ENCODE assay signal across 23 cellular contexts in genomic region chr17:40471856-40472732, GRCh38. TPM values are rescaled to one million over a fixed set of nuclear protein-coding genes. Genes with fewer than 3 reads are reported as not detected.
DNase-seq lines count a peak whose midpoint lies in the region; ATAC-seq and TF ChIP-seq lines count a peak whose summit lies in the region.
"Had no signal": no experiment of that assay in that cellular context is flagged by ENCODE, and none has a peak within 500 bp of the region (broad histone marks: within the 10 kb centered on the region; RNA-seq: fewer than 3 reads in every experiment).

No MANE protein-coding gene starts in this region.

- peak overlapping the region; percentile 35 for H3K27ac ChIP-seq in GM23248
- peak overlapping the region; percentile 47 for H3K27ac ChIP-seq in WERI-Rb-1
- peak overlapping the region; percentile 75 to 84 (median 77) for H3K27ac ChIP-seq in esophagus muscularis mucosa (replicated peaks in 1 of 4)
- no peak overlapping the region for H3K27ac ChIP-seq in trophoblast cell (ENCODE audit: low read depth, low read length)
- H3K27ac ChIP-seq: HL-60, parathyroid adenoma had no signal

- H2BK12ac ChIP-seq in trophoblast cell (ENCODE audit: low read length): no peak overlapping the region

- no peak overlapping the region for H4K12ac ChIP-seq in trophoblast cell (ENCODE audit: low read depth, low read length)

- H3K4ac ChIP-seq in trophoblast cell (ENCODE audit: low read depth, low read length): no peak overlapping the region

- 84 to 89% methylated on average over 5 of the region's 5 CpGs for WGBS in GM23248 (ENCODE audit: low coverage in 1 of 2, low lambda C conversion rate in 2 of 2, missing lambda C conversion rate in 2 of 2), 2 experiments
- 79% methylated on average over 5 of the region's 5 CpGs for WGBS in esophagus muscularis mucosa
- WGBS in trophoblast cell (ENCODE audit: extremely low coverage, insufficient coverage, insufficient read length): no CpG with 5 or more reads among the region's 5 CpGs

- H2BK5ac ChIP-seq in trophoblast cell (ENCODE audit: low read depth, low read length, poor library complexity): peak overlapping the region; percentile 33

- H3K4me1 Mint-ChIP-seq in type B pancreatic cell (ENCODE audit: unreplicated experiment): peaks cover 17% of the 10 kb centered on the region

- peaks cover 13% of the 10 kb centered on the region for H3K9me3 Mint-ChIP-seq in type B pancreatic cell
- H3K9me3 Mint-ChIP-seq: activated naive CD4-positive, alpha-beta T cell treated with anti-CD3 and anti-CD28 coated beads, Interleukin-2, amount 50 U/mL, for 24 hours; central memory CD8-positive, alpha-beta T cell had no signal

- TF ChIP-seq CTCF in WERI-Rb-1 (IDR thresholded peaks at IDR 0.05; ENCODE audit: low read depth, low read length) (no peak), esophagus muscularis mucosa (IDR thresholded peaks at IDR 0.05) (no peak), type B pancreatic cell (conservative IDR thresholded peaks at IDR 0.05) (no peak)

- H3K4me1 ChIP-seq in GM23248 (ENCODE audit: insufficient read depth): peaks cover 9% of the 10 kb centered on the region; the same call in 1 of the 2 replicates
- peaks cover 6 to 65% (median 56%) of the 10 kb centered on the region in 4 donors for H3K4me1 ChIP-seq in esophagus muscularis mucosa
- H3K4me1 ChIP-seq in trophoblast cell (ENCODE audit: control insufficient read depth in 1 of 2, insufficient read depth in 2 of 2, low read length in 2 of 2): peaks cover 9 to 16% of the 10 kb centered on the region in 2 experiments
- H3K4me1 ChIP-seq: parathyroid adenoma had no signal

- no peak overlapping the region for H2BK120ac ChIP-seq in trophoblast cell (ENCODE audit: insufficient read depth, low read length, poor library complexity)

- H3K18ac ChIP-seq in trophoblast cell (ENCODE audit: low read length): no peak overlapping the region

- no peaks in the 10 kb centered on the region for H4K20me1 ChIP-seq in GM23248 (ENCODE audit: insufficient read depth)

- H3K9ac ChIP-seq in GM23248 (no peak overlapping the region), trophoblast cell (ENCODE audit: low read length) (no peak overlapping the region)
- H3K9ac ChIP-seq: parathyroid adenoma had no signal

- no peak overlapping the region for H3K4me3 Mint-ChIP-seq in type B pancreatic cell
- H3K4me3 Mint-ChIP-seq: activated naive CD4-positive, alpha-beta T cell treated with anti-CD3 and anti-CD28 coated beads, Interleukin-2, amount 50 U/mL, for 24 hours; central memory CD8-positive, alpha-beta T cell; endodermal cell had no signal

- peak overlapping the region; percentile 4 for H4K91ac ChIP-seq in trophoblast cell (ENCODE audit: low read depth, low read length)

- H3K9me3 ChIP-seq in GM23248 (ENCODE audit: low read depth): no peaks in the 10 kb centered on the region
- peaks cover 9% of the 10 kb centered on the region for H3K9me3 ChIP-seq in WERI-Rb-1 (ENCODE audit: severe bottlenecking)
- H3K9me3 ChIP-seq in esophagus muscularis mucosa: no peaks in the 10 kb centered on the region
- peaks cover 6% of the 10 kb centered on the region for H3K9me3 ChIP-seq in trophoblast cell (ENCODE audit: insufficient read depth, low read depth, low read length)
- H3K9me3 ChIP-seq: spleen had no signal

- H3K36me3 Mint-ChIP-seq in type B pancreatic cell: no peaks in the 10 kb centered on the region
- H3K36me3 Mint-ChIP-seq: activated naive CD4-positive, alpha-beta T cell treated with anti-CD3 and anti-CD28 coated beads, Interleukin-2, amount 50 U/mL, for 24 hours had no signal

- no peak for TF ChIP-seq POLR2A in esophagus muscularis mucosa (IDR thresholded peaks at IDR 0.05; ENCODE audit: low read depth)

- TF ChIP-seq EP300 in esophagus muscularis mucosa (IDR thresholded peaks at IDR 0.05): no peak

- no peaks in the 10 kb centered on the region for H3K27me3 Mint-ChIP-seq in type B pancreatic cell
- H3K27me3 Mint-ChIP-seq: activated naive CD4-positive, alpha-beta T cell treated with anti-CD3 and anti-CD28 coated beads, Interleukin-2, amount 50 U/mL, for 24 hours; central memory CD8-positive, alpha-beta T cell had no signal

- H3K23ac ChIP-seq in trophoblast cell (ENCODE audit: low read length): no peak overlapping the region

- intact Hi-C loops in esophagus muscularis mucosa (cut with DNase I): no loop called here

- H3K4me2 ChIP-seq in GM23248 (ENCODE audit: unreplicated experiment): no peak overlapping the region
- H3K4me2 ChIP-seq in trophoblast cell (ENCODE audit: low read length): no peak overlapping the region

- no peak overlapping the region for H2AFZ ChIP-seq in GM23248
- H2AFZ ChIP-seq in trophoblast cell (ENCODE audit: insufficient read depth, low read length, poor library complexity): no peak overlapping the region
- H2AFZ ChIP-seq: parathyroid adenoma had no signal

- H3K14ac ChIP-seq in trophoblast cell (ENCODE audit: low read length): no peak overlapping the region

- no peak overlapping the region for H3K27ac Mint-ChIP-seq in type B pancreatic cell
- H3K27ac Mint-ChIP-seq: activated naive CD4-positive, alpha-beta T cell treated with anti-CD3 and anti-CD28 coated beads, Interleukin-2, amount 50 U/mL, for 24 hours had no signal

- no peak overlapping the region for H4K8ac ChIP-seq in trophoblast cell (ENCODE audit: low read depth, low read length)

- no peak overlapping the region for H2AK5ac ChIP-seq in trophoblast cell (ENCODE audit: low read length)

- no peaks in the 10 kb centered on the region for H3K36me3 ChIP-seq in GM23248 (ENCODE audit: low read depth)
- H3K36me3 ChIP-seq in WERI-Rb-1: no peaks in the 10 kb centered on the region
- H3K36me3 ChIP-seq in esophagus muscularis mucosa: no peaks in the 10 kb centered on the region
- peaks cover 0 to 2% of the 10 kb centered on the region in 2 experiments for H3K36me3 ChIP-seq in trophoblast cell (ENCODE audit: control insufficient read depth in 1 of 2, insufficient read depth in 2 of 2, low read length in 2 of 2)
- H3K36me3 ChIP-seq: spleen had no signal

- H3K27me3 ChIP-seq in GM23248 (replicated peaks; ENCODE audit: insufficient read depth): no peaks in the 10 kb centered on the region
- H3K27me3 ChIP-seq in WERI-Rb-1 (ENCODE audit: insufficient read depth, low read depth, severe bottlenecking): no peaks in the 10 kb centered on the region
- no peaks in the 10 kb centered on the region for H3K27me3 ChIP-seq in esophagus muscularis mucosa
- H3K27me3 ChIP-seq in trophoblast cell (ENCODE audit: insufficient read depth, low read length): no peaks in the 10 kb centered on the region

- ATAC-seq in HG03457 (IDR thresholded peaks at IDR 0.05; ENCODE audit: unreplicated experiment) (no peak), GM19023 (IDR thresholded peaks at IDR 0.05; ENCODE audit: unreplicated experiment) (no peak)

- peaks cover 51% of the 10 kb centered on the region for H3F3A ChIP-seq in GM23248 (ENCODE audit: insufficient read depth)

- peaks cover 6% of the 10 kb centered on the region for H3K79me1 ChIP-seq in trophoblast cell (ENCODE audit: low read length)

- in situ Hi-C loops in GM23248 (cut with MboI): no loop called here

- DNase-seq in GM23248 (peak; percentile 43), WERI-Rb-1 (no peak), esophagus muscularis mucosa (ENCODE audit: extremely low spot score) (no peak), trophoblast cell (peak; percentile 45 to 59), type B pancreatic cell (ENCODE audit: extremely low spot score, unreplicated experiment) (no peak)
- DNase-seq in stimulated activated CD4-positive, alpha-beta T cell treated with anti-CD3 and anti-CD28 coated beads, Interleukin-1b, Interleukin-23, amount 100 ng/mL, for 48 hours: no peak
- DNase-seq: activated CD4-positive, alpha-beta T cell treated with anti-CD3 and anti-CD28 coated beads, Interleukin-2, amount 50 U/mL, for 1 hour; endodermal cell; GF-D8; head of caudate nucleus; Karpas-422; NCI-H1436 treated with DMSO at 0.1 percent for 48 hours; NCI-H345; SHP77 treated with DMSO at 0.1 percent for 48 hours; spleen; stimulated activated naive CD4-positive, alpha-beta T cell; T-helper 9 cell had no signal

- no peaks in the 10 kb centered on the region for H3K9me2 ChIP-seq in GM23248 (ENCODE audit: insufficient read depth)

- H3K4me3 ChIP-seq in GM23248: no peak overlapping the region
- no peak overlapping the region for H3K4me3 ChIP-seq in WERI-Rb-1 (ENCODE audit: low read depth, low read length)
- no peak overlapping the region for H3K4me3 ChIP-seq in esophagus muscularis mucosa
- H3K4me3 ChIP-seq in trophoblast cell (ENCODE audit: low read depth, low read length): peak overlapping the region; percentile 4
- H3K4me3 ChIP-seq: spleen had no signal

- H3K79me2 ChIP-seq in GM23248 (ENCODE audit: insufficient read depth) (no peaks in the 10 kb centered on the region), trophoblast cell (ENCODE audit: control insufficient read depth, insufficient read depth, low read length, poor library complexity) (no peaks in the 10 kb centered on the region)
- H3K79me2 ChIP-seq: parathyroid adenoma had no signal

RNA-seq across cellular contexts. Expression of gene IGFBP4, which starts 28.8 kb away (rescaled TPM):
- 361 and 408 TPM in 2 replicates for total RNA-seq in GM23248 (2014; rRNA removed; shearing (Covaris generic))
- polyA plus RNA-seq in GM23248 (2016; fragmentation: Nextera tagmentation; extraction: Ambion mirVana): 1,209 and 1,277 TPM in 2 replicates
- total RNA-seq in esophagus muscularis mucosa: 100 to 1,000 TPM; 258 to 444 (median 268) TPM
- polyA plus RNA-seq in trophoblast cell (2013): 68.1 and 68.9 TPM in 2 replicates
- total RNA-seq in type B pancreatic cell (ENCODE audit: low replicate concordance): 25.7 and 78.2 TPM in 2 replicates

RNA-seq across cellular contexts. Expression of gene TNS4, which starts 29.3 kb away (rescaled TPM):
- not detected in 2 replicates for total RNA-seq in GM23248 (2014; rRNA removed; shearing (Covaris generic))
- 0.20 and 0.44 TPM in 2 replicates for polyA plus RNA-seq in GM23248 (2016; fragmentation: Nextera tagmentation; extraction: Ambion mirVana)
- total RNA-seq in esophagus muscularis mucosa: not detected
- polyA plus RNA-seq in trophoblast cell (2013): 0.79 and 1.1 TPM in 2 replicates
- total RNA-seq in type B pancreatic cell (ENCODE audit: low replicate concordance): 1.8 and 2.3 TPM in 2 replicates

RNA-seq across cellular contexts. Expression of gene TOP2A, which starts 54.4 kb away (rescaled TPM):
- 71.4 and 75.8 TPM in 2 replicates for total RNA-seq in GM23248 (2014; rRNA removed; shearing (Covaris generic))
- polyA plus RNA-seq in GM23248 (2016; fragmentation: Nextera tagmentation; extraction: Ambion mirVana): 39.6 and 47.0 TPM in 2 replicates
- 1 to 10 TPM in 1 of 4 donors, under 1 TPM in 3; under 0.01 to 1.4 (median 0.30) TPM for total RNA-seq in esophagus muscularis mucosa
- polyA plus RNA-seq in trophoblast cell (2013): 98.7 and 104 TPM in 2 replicates
- total RNA-seq in type B pancreatic cell (ENCODE audit: low replicate concordance): 65.8 and 248 TPM in 2 replicates

Comparison
In these comparisons a context has a peak if more than half of its experiments do, and no peak if none do; other contexts are left out.
1. DNase-seq: peak in GM23248 (single experiment) and trophoblast cell (2 of 2); none in WERI-Rb-1 (single experiment), esophagus muscularis mucosa (single experiment), stimulated activated CD4-positive, alpha-beta T cell treated with anti-CD3 and anti-CD28 coated beads, Interleukin-1b, Interleukin-23, amount 100 ng/mL, for 48 hours (single experiment) and type B pancreatic cell (single experiment).
2. RNA of gene TOP2A, which starts 54.4 kb away (total RNA-seq): 65.8 to 248 TPM in type B pancreatic cell and 71.4 to 75.8 TPM in GM23248; under 0.01 to 1.4 TPM in esophagus muscularis mucosa; every median in the first group is over 10 times any median in the second.